In the genomic region with DNA sequence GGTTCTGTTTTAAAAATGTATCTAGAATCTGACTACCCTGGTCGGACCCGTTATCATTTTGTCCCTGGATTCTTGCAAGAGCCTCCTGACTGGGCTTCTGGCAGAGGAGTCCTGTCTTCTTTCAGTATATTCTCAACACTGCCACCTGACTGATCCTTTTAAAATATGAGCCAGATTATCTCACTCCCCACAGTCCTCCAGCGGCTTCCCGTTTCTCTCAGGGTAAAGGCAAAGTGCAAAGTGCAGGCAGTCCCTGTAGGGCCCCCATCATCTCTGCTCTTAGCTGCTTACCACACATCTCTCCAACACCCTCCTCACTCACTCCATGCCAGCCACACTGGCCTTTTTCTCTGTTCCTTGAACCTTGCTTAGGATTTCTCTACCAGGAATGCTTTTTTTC, we compare ENCODE assay signal across 8 cellular contexts. TPM values are rescaled to one million over a fixed set of nuclear protein-coding genes. Genes with fewer than 3 reads are reported as not detected.
DNase-seq lines count a peak whose midpoint lies in the region; ATAC-seq, FAIRE-seq and TF ChIP-seq lines count a peak whose summit lies in the region.

No MANE protein-coding gene starts in this region.

- TF ChIP-seq POLR2A in endothelial cell of umbilical vein (IDR thresholded peaks at IDR 0.05; ENCODE audit: low read depth, low read length): no peak

- CTCF ChIA-PET in endothelial cell of umbilical vein (lab: Charles Lee): no interaction called here
- CTCF ChIA-PET in activated CD4-positive, alpha-beta memory T cell treated with anti-CD3 and anti-CD28 coated beads for 36 hours (lab: Charles Lee): no interaction called here

- no peak overlapping the region for H2AFZ ChIP-seq in endothelial cell of umbilical vein (ENCODE audit: low read depth, low read length)

- no peaks in the 10 kb centered on the region for H3K27me3 Mint-ChIP-seq in nephron (ENCODE audit: low read depth)
- H3K27me3 Mint-ChIP-seq in activated CD4-positive, alpha-beta memory T cell treated with anti-CD3 and anti-CD28 coated beads for 36 hours: no peaks in the 10 kb centered on the region

- H3K4me3 ChIP-seq in endothelial cell of umbilical vein (replicated peaks in 1 of 3; ENCODE audit: insufficient read depth in 1 of 3, low read depth in 1 of 3, low read length in 3 of 3): no peak overlapping the region

- peaks cover 72% of the 10 kb centered on the region for H3K4me1 Mint-ChIP-seq in nephron
- H3K4me1 Mint-ChIP-seq in activated CD4-positive, alpha-beta memory T cell treated with anti-CD3 and anti-CD28 coated beads for 36 hours (ENCODE audit: low read depth): peaks cover 66% of the 10 kb centered on the region

- H3K4me1 ChIP-seq in endothelial cell of umbilical vein (ENCODE audit: control insufficient read depth, extremely low read depth, insufficient read depth, low read length): peaks cover 4% of the 10 kb centered on the region

- no peaks in the 10 kb centered on the region for H3K9me1 ChIP-seq in endothelial cell of umbilical vein (replicated peaks; ENCODE audit: control insufficient read depth, extremely low read depth, insufficient read depth, low read length)

- dilution Hi-C loops in endothelial cell of umbilical vein (cut with MboI; ENCODE audit: extremely low pct_ligation_motif_present, low sequenced_read_pairs): no loop called here

- H4K20me1 ChIP-seq in endothelial cell of umbilical vein (replicated peaks; ENCODE audit: control insufficient read depth, extremely low read depth, insufficient read depth, low read length): no peaks in the 10 kb centered on the region

- intact Hi-C loops in endothelial cell of umbilical vein (cut with micrococcal nuclease): no loop called here
- intact Hi-C loops in activated CD4-positive, alpha-beta memory T cell treated with anti-CD3 and anti-CD28 coated beads for 36 hours (cut with micrococcal nuclease): no loop called here

- H3K4me2 ChIP-seq in endothelial cell of umbilical vein (ENCODE audit: insufficient read depth, low read length): no peak overlapping the region

- no peak for FAIRE-seq in endothelial cell of umbilical vein (lab: Jason Lieb, UNC)

- ATAC-seq in HG03095 (IDR thresholded peaks at IDR 0.05; ENCODE audit: unreplicated experiment) (no peak), GM18873 (IDR thresholded peaks at IDR 0.05; ENCODE audit: low FRiP score, unreplicated experiment) (no peak)

- H3K4me3 Mint-ChIP-seq in nephron: peak overlapping the region in 1 of 3 experiments; percentile 17
- no peak overlapping the region for H3K4me3 Mint-ChIP-seq in activated CD4-positive, alpha-beta memory T cell treated with anti-CD3 and anti-CD28 coated beads for 36 hours

- H3K27ac Mint-ChIP-seq in nephron: peak overlapping the region; percentile 83 to 88 (median 86)
- H3K27ac Mint-ChIP-seq in activated CD4-positive, alpha-beta memory T cell treated with anti-CD3 and anti-CD28 coated beads for 36 hours: no peak overlapping the region

- no peaks in the 10 kb centered on the region for H3K79me2 ChIP-seq in endothelial cell of umbilical vein (ENCODE audit: control insufficient read depth, insufficient read depth, low read length)

- H3K9ac ChIP-seq in endothelial cell of umbilical vein (replicated peaks; ENCODE audit: extremely low read depth, insufficient read depth, low read length): no peak overlapping the region

- H3K27ac ChIP-seq in endothelial cell of umbilical vein (ENCODE audit: insufficient read depth, low read depth, low read length): no peak overlapping the region

- POLR2A ChIA-PET in endothelial cell of umbilical vein (lab: Charles Lee): no interaction called here
- POLR2A ChIA-PET in activated CD4-positive, alpha-beta memory T cell treated with anti-CD3 and anti-CD28 coated beads for 36 hours (lab: Charles Lee): no interaction called here

- DNase-seq in CD1c-positive myeloid dendritic cell (ENCODE audit: extremely low spot score) (peak; percentile 57), OCI-M2 (lab: John Stamatoyannopoulos, UW; ENCODE audit: unreplicated experiment) (peak; percentile 42), endothelial cell of umbilical vein (ENCODE audit: low read depth, low spot score) (peak; percentile 34), islet precursor cell (no peak)
- no peak for DNase-seq in activated CD4-positive, alpha-beta memory T cell treated with anti-CD3 and anti-CD28 coated beads for 36 hours

- no peaks in the 10 kb centered on the region for H3K9me3 Mint-ChIP-seq in nephron
- H3K9me3 Mint-ChIP-seq in activated CD4-positive, alpha-beta memory T cell treated with anti-CD3 and anti-CD28 coated beads for 36 hours: no peaks in the 10 kb centered on the region

- TF ChIP-seq CTCF in endothelial cell of umbilical vein (IDR thresholded peaks at IDR 0.05; ENCODE audit: extremely low read depth in 1 of 2, insufficient read depth in 1 of 2, low read depth in 1 of 2, low read length in 2 of 2) (no peak), nephron (IDR thresholded peaks at IDR 0.05; ENCODE audit: unreplicated experiment in 3 of 3) (no peak)

- H3K9me3 ChIP-seq in endothelial cell of umbilical vein (replicated peaks; ENCODE audit: control insufficient read depth, insufficient read depth, low read length): no peaks in the 10 kb centered on the region

- no peaks in the 10 kb centered on the region for H3K27me3 ChIP-seq in endothelial cell of umbilical vein (ENCODE audit: control insufficient read depth in 2 of 2, insufficient read depth in 2 of 2, low read length in 2 of 2)

- H3K36me3 Mint-ChIP-seq in nephron (ENCODE audit: low read depth): peaks cover 28% of the 10 kb centered on the region
- H3K36me3 Mint-ChIP-seq in activated CD4-positive, alpha-beta memory T cell treated with anti-CD3 and anti-CD28 coated beads for 36 hours: peaks cover 17% of the 10 kb centered on the region

- H3K36me3 ChIP-seq in endothelial cell of umbilical vein (ENCODE audit: control insufficient read depth in 2 of 2, extremely low read depth in 1 of 2, insufficient read depth in 2 of 2, low read length in 2 of 2): no peaks in the 10 kb centered on the region

- no TSS peak for BruUV-seq in endothelial cell of umbilical vein (replicated peaks; lab: Mats Ljungman, UMichigan)

TF ChIP-seq in endothelial cell of umbilical vein, 7 proteins besides CTCF, POLR2A, EP300 and RAD21:
- TF ChIP-seq GATA2 (IDR thresholded peaks at IDR 0.05; ENCODE audit: insufficient read depth, insufficient read length, low read depth, low read length) (peak; percentile 22), FOS (IDR thresholded peaks at IDR 0.05; ENCODE audit: borderline replicate concordance, insufficient read depth, low read length) (no peak)

RNA-seq across cellular contexts. Expression of a gene that starts 28.5 kb away (rescaled TPM):
- total RNA-seq in endothelial cell of umbilical vein: 25.9 and 26.4 TPM in 2 replicates
- 15.3 and 16.2 TPM in 2 replicates for polyA plus RNA-seq in endothelial cell of umbilical vein
- polyA plus RNA-seq in endothelial cell of umbilical vein (2011; cell fraction: cytosol; rRNA removed): 14.1 and 14.5 TPM in 2 replicates
- 30.1 and 40.1 TPM in 2 replicates for polyA plus RNA-seq in endothelial cell of umbilical vein (2011; cell fraction: nucleus; rRNA removed)
- 14.4 and 16.6 TPM in 2 replicates for polyA plus RNA-seq in endothelial cell of umbilical vein (2012)
- 27.5 and 28.1 TPM in 2 replicates for polyA minus RNA-seq in endothelial cell of umbilical vein
- polyA minus RNA-seq in endothelial cell of umbilical vein (2011; cell fraction: cytosol; rRNA and poly(A)+ RNA removed): 55.4 TPM
- 28.9 and 35.4 TPM in 2 replicates for polyA minus RNA-seq in endothelial cell of umbilical vein (2011; cell fraction: nucleus; rRNA and poly(A)+ RNA removed)
- 10 to 100 TPM; 34.7 to 37.8 TPM for total RNA-seq in activated CD4-positive, alpha-beta memory T cell treated with anti-CD3 and anti-CD28 coated beads for 36 hours

Comparison
In these comparisons a context has a peak if more than half of its experiments do, and no peak if none do; other contexts are left out.
1. DNase-seq: peak in CD1c-positive myeloid dendritic cell (single experiment), OCI-M2 (single experiment) and endothelial cell of umbilical vein (single experiment); none in activated CD4-positive, alpha-beta memory T cell treated with anti-CD3 and anti-CD28 coated beads for 36 hours (single experiment) and islet precursor cell (single experiment).